ENCODE assay signal across 23 cellular contexts in the genomic region with DNA sequence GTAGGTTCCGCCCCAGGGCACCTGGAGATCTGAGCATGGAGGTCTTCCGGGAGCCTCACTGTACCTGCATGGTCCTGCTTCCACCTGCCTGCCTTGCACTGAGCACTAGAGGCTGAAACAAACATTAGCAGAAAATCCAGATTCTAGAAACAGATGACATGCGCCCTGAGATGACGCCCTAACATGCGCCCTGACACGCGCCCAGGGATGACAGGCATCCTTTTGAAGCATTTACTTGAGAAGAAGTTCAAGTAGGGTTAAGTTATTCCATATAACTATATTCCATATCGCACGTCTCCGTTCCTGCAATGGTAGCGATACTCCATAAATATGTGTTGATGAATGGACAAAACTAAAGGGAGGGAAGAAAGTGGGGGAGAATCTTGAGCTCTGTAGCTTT. TPM values are rescaled to one million over a fixed set of nuclear protein-coding genes. Genes with fewer than 3 reads are reported as not detected.
DNase-seq lines count a peak whose midpoint lies in the region; ATAC-seq, FAIRE-seq and TF ChIP-seq lines count a peak whose summit lies in the region.
"Had no signal": no experiment of that assay in that cellular context is flagged by ENCODE, and none has a peak within 500 bp of the region (broad histone marks: within the 10 kb centered on the region; RNA-seq: fewer than 3 reads in every experiment).

No MANE protein-coding gene starts in this region.

- no peaks in the 10 kb centered on the region for H4K20me1 ChIP-seq in H9 (ENCODE audit: control insufficient read depth, insufficient read depth, insufficient read length)
- H4K20me1 ChIP-seq in K562 (replicated peaks; ENCODE audit: control insufficient read depth, insufficient read depth, low read length) = no peaks in the 10 kb centered on the region
- H4K20me1 ChIP-seq: BLaER1 treated with 17β-estradiol and CSF1 and Interleukin-3, amounts not matched to agents 10 nM and 100 nM had no signal

- H3K36me3 ChIP-seq in HUES6 (ENCODE audit: control insufficient read depth, insufficient read depth, low read length) = no peaks in the 10 kb centered on the region
- H3K36me3 ChIP-seq in K562 (ENCODE audit: control insufficient read depth, insufficient read depth, low read length) = no peaks in the 10 kb centered on the region
- H3K36me3 ChIP-seq in endodermal cell (ENCODE audit: control insufficient read depth, insufficient read depth, low read length) = no peaks in the 10 kb centered on the region
- H3K36me3 ChIP-seq: BLaER1 treated with 17β-estradiol and CSF1 and Interleukin-3, amounts not matched to agents 10 nM and 100 nM had no signal

- H3K4me1 ChIP-seq in H9 (ENCODE audit: insufficient read depth, low read length) = no peaks in the 10 kb centered on the region; the same call in 1 of the 2 replicates
- H3K4me1 ChIP-seq in HUES6 (ENCODE audit: control insufficient read depth, insufficient read depth, low read length) = peaks cover 20% of the 10 kb centered on the region; the same call in 1 of the 2 replicates
- H3K4me1 ChIP-seq in K562 (replicated peaks in 1 of 2; ENCODE audit: control insufficient read depth in 2 of 2, insufficient read depth in 2 of 2, low read length in 2 of 2) = no peaks in the 10 kb centered on the region; a peak in 1 of 5 replicates
- H3K4me1 ChIP-seq in endodermal cell (ENCODE audit: control insufficient read depth, insufficient read depth, low read length) = no peaks in the 10 kb centered on the region
- H3K4me1 ChIP-seq: A549; BLaER1 treated with 17β-estradiol and CSF1 and Interleukin-3, amounts not matched to agents 10 nM and 100 nM; Caco-2 had no signal

- H2AFZ ChIP-seq in H9 (ENCODE audit: low read length) (no peak overlapping the region), K562 (ENCODE audit: low read depth, low read length) (no peak overlapping the region)

- no peak overlapping the region for H3K4me3 ChIP-seq in HUES6 (ENCODE audit: low read depth, low read length)
- no peak overlapping the region for H3K4me3 ChIP-seq in K562
- H3K4me3 ChIP-seq in endodermal cell (ENCODE audit: low read length) = no peak overlapping the region
- H3K4me3 ChIP-seq: A549; BLaER1 treated with 17β-estradiol and CSF1 and Interleukin-3, amounts not matched to agents 10 nM and 100 nM had no signal

- peak; percentile 49 for ATAC-seq in K562
- ATAC-seq in activated naive CD8-positive, alpha-beta T cell treated with anti-CD3 and anti-CD28 coated beads, Interleukin-2, amount 50 U/mL, for 24 hours = no peak
- ATAC-seq in stimulated activated naive CD8-positive, alpha-beta T cell treated with anti-CD3 and anti-CD28 coated beads, Interleukin-15, amount 100 ng/mL, for 72 hours = no peak
- ATAC-seq: CD8-positive, alpha-beta T cell had no signal

- H2BK20ac ChIP-seq in H9 (ENCODE audit: low read depth, low read length, poor library complexity, severe bottlenecking) = no peak overlapping the region

- POLR2A ChIA-PET in K562 (lab: Yijun Ruan, JAX) = interaction anchor here (0.9 to 2.0 kb wide), 3 partner anchors 10 to 63 kb away, joined by 3 to 10 read pairs (median 4); no protein-coding TSS in a partner anchor

- H3K9me1 ChIP-seq in K562 (ENCODE audit: control insufficient read depth, insufficient read depth, low read length) = no peaks in the 10 kb centered on the region

- no peak overlapping the region for H3K14ac ChIP-seq in H9 (ENCODE audit: insufficient read depth, low read length)

- no peaks in the 10 kb centered on the region for H3K9me3 ChIP-seq in H9 (ENCODE audit: control insufficient read depth, low read depth, low read length)
- H3K9me3 ChIP-seq in HUES6 (ENCODE audit: control insufficient read depth, insufficient read depth, low read depth, low read length) = peaks cover 4% of the 10 kb centered on the region; the same call in 1 of the 2 replicates
- H3K9me3 ChIP-seq in K562 (replicated peaks; ENCODE audit: control insufficient read depth, insufficient read depth, low read depth, low read length) = peaks cover 3% of the 10 kb centered on the region
- peaks cover 5% of the 10 kb centered on the region for H3K9me3 ChIP-seq in endodermal cell (ENCODE audit: control insufficient read depth, low read length)
- H3K9me3 ChIP-seq: Caco-2 had no signal

- no peak overlapping the region for H3K18ac ChIP-seq in H9 (ENCODE audit: insufficient read length, low read depth, low read length)

- H4K5ac ChIP-seq in H9 (ENCODE audit: insufficient read length, low read depth, low read length) = no peak overlapping the region

- no peak for TF ChIP-seq POLR2A in K562 (conservative IDR thresholded peaks at IDR 0.05)

- H3K27ac Mint-ChIP-seq in H9 = peak overlapping the region in 2 of 3 experiments; percentile 34 to 52; a peak in 1 of 7 replicates
- H3K27ac Mint-ChIP-seq in endodermal cell = peak overlapping the region; percentile 23
- no peak overlapping the region for H3K27ac Mint-ChIP-seq in activated naive CD8-positive, alpha-beta T cell treated with anti-CD3 and anti-CD28 coated beads, Interleukin-2, amount 50 U/mL, for 24 hours
- no peak overlapping the region for H3K27ac Mint-ChIP-seq in stimulated activated naive CD8-positive, alpha-beta T cell treated with anti-CD3 and anti-CD28 coated beads, Interleukin-15, amount 100 ng/mL, for 72 hours
- H3K27ac Mint-ChIP-seq: B cell; CD4-positive, alpha-beta T cell; CD8-positive, alpha-beta T cell had no signal

- CTCF ChIA-PET in K562 (lab: Yijun Ruan, JAX; ENCODE audit: low intra/inter-chr PET ratio) = no interaction called here

- H3K36me3 Mint-ChIP-seq in H9 (ENCODE audit: insufficient read depth in 1 of 3, low read depth in 3 of 3) = peaks cover 0 to 10% (median 9%) of the 10 kb centered on the region in 3 experiments; a peak in 6 of 7 replicates
- no peaks in the 10 kb centered on the region for H3K36me3 Mint-ChIP-seq in endodermal cell (ENCODE audit: low read depth)
- peaks cover 2% of the 10 kb centered on the region for H3K36me3 Mint-ChIP-seq in activated naive CD8-positive, alpha-beta T cell treated with anti-CD3 and anti-CD28 coated beads, Interleukin-2, amount 50 U/mL, for 24 hours (ENCODE audit: low read depth)

- no peak overlapping the region for H4K8ac ChIP-seq in H9 (replicated peaks; ENCODE audit: insufficient read length, low read depth, low read length)

- no peak for TF ChIP-seq EP300 in K562 (IDR thresholded peaks at IDR 0.05; ENCODE audit: low read length)

- no peak for DNase-seq in H9
- DNase-seq in K562 (ENCODE audit: extremely low read depth in 1 of 4, low spot score in 3 of 4) = no peak
- DNase-seq in endodermal cell = no peak
- DNase-seq in activated naive CD8-positive, alpha-beta T cell treated with anti-CD3 and anti-CD28 coated beads, Interleukin-2, amount 50 U/mL, for 24 hours = no peak
- no peak for DNase-seq in substantia nigra (lab: John Stamatoyannopoulos, UW)
- DNase-seq in stimulated activated naive CD8-positive, alpha-beta T cell treated with anti-CD3 and anti-CD28 coated beads, Interleukin-15, amount 100 ng/mL, for 72 hours = no peak
- no peak for DNase-seq in activated naive CD4-positive, alpha-beta T cell (lab: John Stamatoyannopoulos, UW)
- DNase-seq: AML-193; CD4-positive, alpha-beta T cell; CD8-positive, alpha-beta T cell; DMS79 treated with DMSO at 0.1 percent for 48 hours; GF-D8 had no signal

- FAIRE-seq in K562 (lab: Jason Lieb, UNC) = no peak
- FAIRE-seq: A549, G401.6, GM12891, GM19239 had no signal

- no peak overlapping the region for H3K4me3 Mint-ChIP-seq in H9
- H3K4me3 Mint-ChIP-seq in endodermal cell = no peak overlapping the region
- no peak overlapping the region for H3K4me3 Mint-ChIP-seq in activated naive CD8-positive, alpha-beta T cell treated with anti-CD3 and anti-CD28 coated beads, Interleukin-2, amount 50 U/mL, for 24 hours
- no peak overlapping the region for H3K4me3 Mint-ChIP-seq in stimulated activated naive CD8-positive, alpha-beta T cell treated with anti-CD3 and anti-CD28 coated beads, Interleukin-15, amount 100 ng/mL, for 72 hours
- H3K4me3 Mint-ChIP-seq: B cell; CD4-positive, alpha-beta T cell; CD8-positive, alpha-beta T cell had no signal

- H2AK5ac ChIP-seq in H9 (ENCODE audit: insufficient read length, low read length) = no peak overlapping the region

- H2BK5ac ChIP-seq in H9 (ENCODE audit: insufficient read length, low read length) = no peak overlapping the region

- no peak overlapping the region for H3T11ph ChIP-seq in H9 (ENCODE audit: low read length)

- peaks cover 10% of the 10 kb centered on the region for H3K27me3 Mint-ChIP-seq in H9 (ENCODE audit: low read depth)
- H3K27me3 Mint-ChIP-seq in endodermal cell (ENCODE audit: insufficient read depth) = peaks cover 1% of the 10 kb centered on the region
- H3K27me3 Mint-ChIP-seq in activated naive CD8-positive, alpha-beta T cell treated with anti-CD3 and anti-CD28 coated beads, Interleukin-2, amount 50 U/mL, for 24 hours = peaks cover 30% of the 10 kb centered on the region
- peaks cover 23% of the 10 kb centered on the region for H3K27me3 Mint-ChIP-seq in stimulated activated naive CD8-positive, alpha-beta T cell treated with anti-CD3 and anti-CD28 coated beads, Interleukin-15, amount 100 ng/mL, for 72 hours

- no peak overlapping the region for H3K4me2 ChIP-seq in H9 (ENCODE audit: insufficient read depth, insufficient read length, low read length)
- H3K4me2 ChIP-seq in K562 (ENCODE audit: insufficient read depth, low read length) = no peak overlapping the region
- H3K4me2 ChIP-seq: A549; BLaER1 treated with 17β-estradiol and CSF1 and Interleukin-3, amounts not matched to agents 10 nM and 100 nM had no signal

- no peak overlapping the region for H4K91ac ChIP-seq in H9 (ENCODE audit: insufficient read length, low read depth, low read length)

- H2BK12ac ChIP-seq in H9 (ENCODE audit: insufficient read length, low read depth, low read length) = no peak overlapping the region

- H3K9ac ChIP-seq in H9 (ENCODE audit: extremely low read depth, insufficient read length, low read length) (no peak overlapping the region), HUES6 (ENCODE audit: low read length) (peak overlapping the region; percentile 4), K562 (ENCODE audit: insufficient read depth in 1 of 2, low read depth in 2 of 2, low read length in 2 of 2) (no peak overlapping the region), endodermal cell (ENCODE audit: extremely low read depth, low read length, poor library complexity, severe bottlenecking) (no peak overlapping the region)
- H3K9ac ChIP-seq: BLaER1 treated with 17β-estradiol and CSF1 and Interleukin-3, amounts not matched to agents 10 nM and 100 nM had no signal

- no peaks in the 10 kb centered on the region for H3K79me1 ChIP-seq in H9 (ENCODE audit: insufficient read depth, low read depth, low read length, poor library complexity, severe bottlenecking)

- no peaks in the 10 kb centered on the region for H3K23me2 ChIP-seq in H9 (ENCODE audit: insufficient read length, low read depth, low read length, poor library complexity, severe bottlenecking)

- H3K79me2 ChIP-seq in H9 (ENCODE audit: insufficient read depth, low read length) (no peaks in the 10 kb centered on the region), K562 (ENCODE audit: control insufficient read depth, insufficient read depth, low read length) (no peaks in the 10 kb centered on the region)

- no peak overlapping the region for H2BK15ac ChIP-seq in H9 (ENCODE audit: low read depth, low read length)

- TF ChIP-seq CTCF in H9 (conservative IDR thresholded peaks at IDR 0.05) (no peak), K562 (IDR thresholded peaks at IDR 0.05 in 2 of 3, conservative IDR thresholded peaks at IDR 0.05 in 1 of 3; ENCODE audit: insufficient read depth in 2 of 3, low read depth in 1 of 3, low read length in 3 of 3) (no peak), endodermal cell (conservative IDR thresholded peaks at IDR 0.05) (no peak)

- no peak overlapping the region for H2BK120ac ChIP-seq in H9 (ENCODE audit: low read depth, low read length, poor library complexity, severe bottlenecking)

- H3K56ac ChIP-seq in H9 (ENCODE audit: insufficient read length, low read depth, low read length) = no peak overlapping the region

- H3K9me3 Mint-ChIP-seq in H9 (peaks cover 18 to 21% of the 10 kb centered on the region in 2 experiments), endodermal cell (peaks cover 21% of the 10 kb centered on the region)
- peaks cover 12% of the 10 kb centered on the region for H3K9me3 Mint-ChIP-seq in activated naive CD8-positive, alpha-beta T cell treated with anti-CD3 and anti-CD28 coated beads, Interleukin-2, amount 50 U/mL, for 24 hours
- no peaks in the 10 kb centered on the region for H3K9me3 Mint-ChIP-seq in stimulated activated naive CD8-positive, alpha-beta T cell treated with anti-CD3 and anti-CD28 coated beads, Interleukin-15, amount 100 ng/mL, for 72 hours

- H3K27ac ChIP-seq in H9 (ENCODE audit: insufficient read length, low read depth, low read length) (no peak overlapping the region), HUES6 (ENCODE audit: low read depth, low read length) (no peak overlapping the region), K562 (ENCODE audit: extremely low read depth, low read depth, low read length) (no peak overlapping the region), endodermal cell (ENCODE audit: low read depth, low read length) (no peak overlapping the region), substantia nigra (ENCODE audit: low read depth, low read length, poor library complexity, severe bottlenecking) (no peak overlapping the region)
- H3K27ac ChIP-seq: 22Rv1; A549; BLaER1 treated with 17β-estradiol and CSF1 and Interleukin-3, amounts not matched to agents 10 nM and 100 nM; C4-2B had no signal

- no peak overlapping the region for H3K4ac ChIP-seq in H9 (ENCODE audit: low read depth, low read length)

- H3K4me1 Mint-ChIP-seq in H9 (peaks cover 15 to 23% of the 10 kb centered on the region in 2 experiments), endodermal cell (peaks cover 15% of the 10 kb centered on the region)
- no peaks in the 10 kb centered on the region for H3K4me1 Mint-ChIP-seq in activated naive CD8-positive, alpha-beta T cell treated with anti-CD3 and anti-CD28 coated beads, Interleukin-2, amount 50 U/mL, for 24 hours
- H3K4me1 Mint-ChIP-seq in stimulated activated naive CD8-positive, alpha-beta T cell treated with anti-CD3 and anti-CD28 coated beads, Interleukin-15, amount 100 ng/mL, for 72 hours = no peaks in the 10 kb centered on the region
- H3K4me1 Mint-ChIP-seq: B cell had no signal

- no peak overlapping the region for H3K23ac ChIP-seq in H9 (ENCODE audit: insufficient read length, low read depth, low read length)

- BruUV-seq in K562 (replicated peaks; lab: Mats Ljungman, UMichigan) = no TSS peak

- no peaks in the 10 kb centered on the region; the same call in 1 of the 2 replicates for H3K27me3 ChIP-seq in H9 (ENCODE audit: insufficient read depth, low read length)
- H3K27me3 ChIP-seq in HUES6 (ENCODE audit: control insufficient read depth, insufficient read depth, low read length) = no peaks in the 10 kb centered on the region
- peaks cover 26 to 31% of the 10 kb centered on the region in 2 experiments for H3K27me3 ChIP-seq in K562 (ENCODE audit: control insufficient read depth in 2 of 2, insufficient read depth in 2 of 2, low read length in 2 of 2)
- H3K27me3 ChIP-seq in endodermal cell (ENCODE audit: control insufficient read depth, insufficient read depth, low read length, poor library complexity, severe bottlenecking) = no peaks in the 10 kb centered on the region
- H3K27me3 ChIP-seq: BLaER1 treated with 17β-estradiol and CSF1 and Interleukin-3, amounts not matched to agents 10 nM and 100 nM had no signal

- in situ Hi-C loops in K562 (cut with MboI) = no loop called here

- WGBS in H9 (ENCODE audit: extremely low coverage, insufficient read length, low lambda C conversion rate) = no CpG with 5 or more reads among the region's 11 CpGs
- under 1% methylated on average over 11 of the region's 11 CpGs for WGBS in K562 (ENCODE audit: insufficient coverage, low coverage, missing lambda C conversion rate)
- WGBS in endodermal cell (ENCODE audit: insufficient coverage in 1 of 2, insufficient read length in 1 of 2), 2 experiments = 98 to 100% methylated on average over 7 to 11 of the region's 11 CpGs

- intact Hi-C loops in K562 (cut with micrococcal nuclease) = loop anchor here (5.0 kb wide), 1 partner anchor 62 kb away; no protein-coding TSS in a partner anchor

- TF ChIP-seq RAD21 in K562 (CRISPR knock-in tag; conservative IDR thresholded peaks at IDR 0.05 in 1 of 2, IDR thresholded peaks at IDR 0.05 in 1 of 2) = no peak

RNA-seq across cellular contexts. Expression of a gene that starts 13.7 kb away (rescaled TPM):
- total RNA-seq in H9 (2021) (48.5 and 51.3 TPM in 2 replicates), K562 (2014; rRNA removed) (0.36 TPM in 1 of 2 replicates, not detected in the other), K562 (2014; rRNA removed; fragmentation: Illumina TruSeq; extraction: Trizol) (not detected in 2 replicates), K562 (2015; rRNA removed; fragmentation: Illumina TruSeq; extraction: Trizol) (0.15 TPM in 1 of 2 replicates, not detected in the other), K562 (2021) (not detected in 2 replicates), endodermal cell (10 to 100 TPM in 1 of 2 donors, 1 to 10 TPM in 1; 8.2 to 17.3 TPM)
- total RNA-seq in K562 (2011; cell fraction: chromatin; rRNA removed; ENCODE audit: low replicate concordance) = not detected in 2 replicates
- total RNA-seq in K562 (2011; cell fraction: nucleolus; rRNA removed) = not detected in 2 replicates
- total RNA-seq in K562 (2011; cell fraction: nucleoplasm; rRNA removed) = not detected in 2 replicates
- polyA plus RNA-seq in K562 (2011; rRNA removed) (0.07 TPM in 1 of 2 replicates, not detected in the other), K562 (2014; fragmentation: Illumina TruSeq; extraction: Trizol) (0.07 TPM in 1 of 2 replicates, not detected in the other), K562 (2014; fragmentation: Nextera tagmentation; extraction: Ambion mirVana) (not detected), K562 (2014; rRNA removed) (not detected in 2 replicates)
- polyA plus RNA-seq in K562 (2011; cell fraction: cytosol; rRNA removed) = 0.16 TPM in 1 of 2 replicates, not detected in the other
- polyA plus RNA-seq in K562 (2011; cell fraction: nucleus; rRNA removed) = 0.11 and 0.18 TPM in 2 replicates
- 0.08 and 0.14 TPM in 2 replicates for polyA plus RNA-seq in K562 (2012)
- not detected in 2 replicates for polyA minus RNA-seq in K562 (2011; rRNA and poly(A)+ RNA removed)
- not detected in 2 replicates for polyA minus RNA-seq in K562 (2011; cell fraction: cytosol; rRNA and poly(A)+ RNA removed)
- polyA minus RNA-seq in K562 (2011; cell fraction: nucleus; rRNA and poly(A)+ RNA removed) = not detected in 2 replicates
- polyA plus RNA-seq in endodermal cell (2013, experiment 1 of 2) = 19.8 TPM
- polyA plus RNA-seq in endodermal cell (2013, experiment 2 of 2) = 19.5 TPM
- total RNA-seq: A172; B cell; CD4-positive, alpha-beta T cell; CD8-positive, alpha-beta T cell had no signal

Comparison
In these comparisons a context has a peak if more than half of its experiments do, and no peak if none do; other contexts are left out.
1. H3K27ac Mint-ChIP-seq: peak in H9 (2 of 3) and endodermal cell (single experiment); none in activated naive CD8-positive, alpha-beta T cell treated with anti-CD3 and anti-CD28 coated beads, Interleukin-2, amount 50 U/mL, for 24 hours (single experiment) and stimulated activated naive CD8-positive, alpha-beta T cell treated with anti-CD3 and anti-CD28 coated beads, Interleukin-15, amount 100 ng/mL, for 72 hours (0 of 2).
2. RNA of a gene that starts 13.7 kb away (total RNA-seq): 48.5 to 51.3 TPM in H9 and 8.2 to 17.3 TPM in endodermal cell; 0.15 to 0.36 TPM in K562; every median in the first group is over 4 times any median in the second.